In the genomic region with DNA sequence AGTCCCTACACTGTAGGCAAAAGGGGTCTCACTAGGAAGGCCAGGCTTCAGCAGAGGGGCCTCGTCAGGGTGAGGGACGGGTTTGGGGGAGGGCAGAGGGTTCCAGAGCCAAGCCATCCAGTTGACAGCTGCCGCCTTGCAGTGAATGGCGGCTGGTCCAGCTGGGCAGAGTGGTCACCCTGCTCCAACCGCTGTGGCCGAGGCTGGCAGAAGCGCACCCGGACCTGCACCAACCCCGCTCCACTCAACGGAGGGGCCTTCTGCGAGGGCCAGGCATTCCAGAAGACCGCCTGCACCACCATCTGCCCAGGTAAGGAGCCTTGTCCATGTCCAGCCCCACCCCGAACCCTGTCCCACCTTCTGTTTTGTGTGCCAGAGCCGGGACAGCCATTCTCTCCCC, we compare ENCODE assay signal across 20 cellular contexts. TPM values are rescaled to one million over a fixed set of nuclear protein-coding genes. Genes with fewer than 3 reads are reported as not detected.
DNase-seq lines count a peak whose midpoint lies in the region; ATAC-seq and TF ChIP-seq lines count a peak whose summit lies in the region.
"Had no signal": no experiment of that assay in that cellular context is flagged by ENCODE, and none has a peak within 500 bp of the region (broad histone marks: within the 10 kb centered on the region; RNA-seq: fewer than 3 reads in every experiment).

No MANE protein-coding gene starts in this region.

- H3K4ac ChIP-seq in mesenchymal stem cell (ENCODE audit: low read depth in 1 of 2, low read length in 2 of 2): no peak overlapping the region

- peak overlapping the region; percentile 5 for H4K91ac ChIP-seq in mesenchymal stem cell (ENCODE audit: low read length)

- H3K4me3 ChIP-seq in heart right ventricle (no peak overlapping the region), BLaER1 (no peak overlapping the region), mesenchymal stem cell (ENCODE audit: insufficient read depth in 1 of 2, low read depth in 1 of 2, low read length in 2 of 2) (no peak overlapping the region), lower leg skin (ENCODE audit: low read depth, poor library complexity, severe bottlenecking) (no peak overlapping the region)
- H3K4me3 ChIP-seq: BLaER1 treated with 17β-estradiol and CSF1 and Interleukin-3, amounts not matched to agents 10 nM and 100 nM; GM12878; GM23248 had no signal

- no peaks in the 10 kb centered on the region for H3K4me1 Mint-ChIP-seq in osteocyte (ENCODE audit: unreplicated experiment)
- H3K4me1 Mint-ChIP-seq: CD8-positive, alpha-beta memory T cell had no signal

- TF ChIP-seq POLR2A in lower leg skin (IDR thresholded peaks at IDR 0.05): no peak

- no peaks in the 10 kb centered on the region for H3K9me3 Mint-ChIP-seq in osteocyte (ENCODE audit: unreplicated experiment)
- H3K9me3 Mint-ChIP-seq: CD14-positive monocyte; CD4-positive, alpha-beta T cell; CD8-positive, alpha-beta memory T cell had no signal

- no peaks in the 10 kb centered on the region for H3K79me1 ChIP-seq in mesenchymal stem cell (replicated peaks; ENCODE audit: low read length, poor library complexity, severe bottlenecking)

- no peaks in the 10 kb centered on the region for H3K9me3 ChIP-seq in heart right ventricle
- no peaks in the 10 kb centered on the region for H3K9me3 ChIP-seq in BLaER1
- H3K9me3 ChIP-seq in mesenchymal stem cell (ENCODE audit: control insufficient read depth, low read length): no peaks in the 10 kb centered on the region
- H3K9me3 ChIP-seq: BLaER1 treated with 17β-estradiol and CSF1 and Interleukin-3, amounts not matched to agents 10 nM and 100 nM had no signal

- H4K8ac ChIP-seq in mesenchymal stem cell (ENCODE audit: low read length): no peak overlapping the region

- no peak overlapping the region for H2BK15ac ChIP-seq in mesenchymal stem cell (ENCODE audit: low read depth, poor library complexity, severe bottlenecking)

- intact Hi-C loops in Right ventricle myocardium inferior (cut with DNase I) (loop anchor here (5.0 kb wide), 1 partner anchor 385 kb away; no protein-coding TSS in a partner anchor), heart right ventricle (cut with DNase I) (loop anchor here in 6 of 10 donors (5.0 to 10.0 kb wide), 5 partner anchors 80 to 385 kb away; no protein-coding TSS in a partner anchor), lower leg skin (cut with DNase I; ENCODE audit: low total_unique reads) (no loop called here)

- no peak overlapping the region for H2BK12ac ChIP-seq in mesenchymal stem cell (ENCODE audit: low read length in 2 of 2)

- no peaks in the 10 kb centered on the region for H3K27me3 Mint-ChIP-seq in osteocyte (ENCODE audit: unreplicated experiment)
- H3K27me3 Mint-ChIP-seq: CD4-positive, alpha-beta T cell had no signal

- no peaks in the 10 kb centered on the region for H3K27me3 ChIP-seq in heart right ventricle
- no peaks in the 10 kb centered on the region for H3K27me3 ChIP-seq in BLaER1
- H3K27me3 ChIP-seq in mesenchymal stem cell (ENCODE audit: control insufficient read depth in 1 of 2, insufficient read depth in 1 of 2, low read length in 2 of 2): peaks cover 0 to 38% of the 10 kb centered on the region in 2 experiments
- H3K27me3 ChIP-seq: BLaER1 treated with 17β-estradiol and CSF1 and Interleukin-3, amounts not matched to agents 10 nM and 100 nM had no signal

- H3K4me1 ChIP-seq in heart right ventricle (peaks cover 0 to 19% (median 6%) of the 10 kb centered on the region in 9 donors), BLaER1 (peaks cover 64% of the 10 kb centered on the region), mesenchymal stem cell (ENCODE audit: control insufficient read depth, insufficient read depth, low read depth, low read length) (peaks cover under 1% of the 10 kb centered on the region)

- ATAC-seq in Right ventricle myocardium inferior: no peak
- no peak for ATAC-seq in heart right ventricle
- ATAC-seq: GM12878 had no signal

- peak; percentile 52 for DNase-seq in Right ventricle myocardium inferior (ENCODE audit: missing footprints)
- DNase-seq in heart right ventricle: no peak
- DNase-seq in mesenchymal stem cell: no peak
- no peak for DNase-seq in lower leg skin (ENCODE audit: low spot score in 2 of 2)
- no peak for DNase-seq in osteocyte (ENCODE audit: extremely low spot score, unreplicated experiment)
- DNase-seq: CD4-positive, alpha-beta T cell; CD8-positive, alpha-beta memory T cell; DMS 273 treated with DMSO at 0.1 percent for 48 hours; DMS79; EL; GDM1; GM23248; H7; HCEC 1CT had no signal

- H3K23ac ChIP-seq in mesenchymal stem cell (ENCODE audit: low read length in 2 of 2): no peak overlapping the region

- 88 to 91% methylated on average over 14 of the region's 14 CpGs for WGBS in heart right ventricle, 2 donors
- WGBS in mesenchymal stem cell: 89% methylated on average over 14 of the region's 14 CpGs
- 88 to 92% methylated on average over 3 to 14 of the region's 14 CpGs for WGBS in lower leg skin, 2 donors

- H2BK5ac ChIP-seq in mesenchymal stem cell (ENCODE audit: low read depth, low read length, poor library complexity, severe bottlenecking): no peak overlapping the region

- H2BK120ac ChIP-seq in mesenchymal stem cell (ENCODE audit: low read depth, low read length): no peak overlapping the region

- H4K20me1 ChIP-seq in BLaER1: no peaks in the 10 kb centered on the region

- H3K36me3 Mint-ChIP-seq in osteocyte (ENCODE audit: unreplicated experiment): peaks cover 3% of the 10 kb centered on the region
- H3K36me3 Mint-ChIP-seq: CD14-positive monocyte; CD8-positive, alpha-beta memory T cell had no signal

- H3K9ac ChIP-seq in BLaER1 (no peak overlapping the region), mesenchymal stem cell (ENCODE audit: low read length) (no peak overlapping the region)
- H3K9ac ChIP-seq: GM23248 had no signal

- H2AK5ac ChIP-seq in mesenchymal stem cell (ENCODE audit: low read length, severe bottlenecking): no peak overlapping the region

- H2AFZ ChIP-seq in mesenchymal stem cell (ENCODE audit: low read depth, low read length): no peak overlapping the region
- H2AFZ ChIP-seq: GM23248 had no signal

- H3K18ac ChIP-seq in mesenchymal stem cell (ENCODE audit: low read depth in 1 of 2, low read length in 2 of 2): no peak overlapping the region

- H3K36me3 ChIP-seq in heart right ventricle (peaks cover 0 to 99% (median 23%) of the 10 kb centered on the region in 9 donors), BLaER1 (no peaks in the 10 kb centered on the region), mesenchymal stem cell (ENCODE audit: control insufficient read depth in 1 of 2, insufficient read depth in 2 of 2, low read depth in 1 of 2, low read length in 2 of 2) (peaks cover 0 to 9% of the 10 kb centered on the region in 2 experiments)
- H3K36me3 ChIP-seq: BLaER1 treated with 17β-estradiol and CSF1 and Interleukin-3, amounts not matched to agents 10 nM and 100 nM had no signal

- H3K27ac Mint-ChIP-seq in osteocyte (ENCODE audit: unreplicated experiment): no peak overlapping the region
- H3K27ac Mint-ChIP-seq: B cell; CD4-positive, alpha-beta T cell; CD8-positive, alpha-beta memory T cell had no signal

- H3K4me3 Mint-ChIP-seq in osteocyte (ENCODE audit: unreplicated experiment): no peak overlapping the region
- H3K4me3 Mint-ChIP-seq: B cell; CD14-positive monocyte; CD4-positive, alpha-beta T cell; CD8-positive, alpha-beta memory T cell had no signal

- no peak overlapping the region for H3K4me2 ChIP-seq in BLaER1
- no peak overlapping the region for H3K4me2 ChIP-seq in mesenchymal stem cell (ENCODE audit: low read length, poor library complexity, severe bottlenecking)

- TF ChIP-seq CTCF in heart right ventricle (IDR thresholded peaks at IDR 0.05) (no peak), lower leg skin (IDR thresholded peaks at IDR 0.05) (no peak), osteocyte (IDR thresholded peaks at IDR 0.05) (no peak)

- no peak overlapping the region for H3K14ac ChIP-seq in mesenchymal stem cell (ENCODE audit: low read length in 2 of 2)

- H3K27ac ChIP-seq in heart right ventricle (no peak overlapping the region), BLaER1 (peak overlapping the region; percentile 38), mesenchymal stem cell (ENCODE audit: low read length, poor library complexity, severe bottlenecking) (no peak overlapping the region)
- H3K27ac ChIP-seq: 22Rv1, GM23248 had no signal

RNA-seq across cellular contexts. Expression of a gene that starts 31.6 kb away (rescaled TPM):
- total RNA-seq in Right ventricle myocardium inferior (1.8 TPM), heart right ventricle (1 to 10 TPM in 8 of 10 donors, under 1 TPM in 2; 0.89 to 3.5 (median 1.2) TPM), lower leg skin (1 to 10 TPM; 1.1 to 5.7 (median 2.6) TPM), osteocyte (4.1 and 4.4 TPM in 2 replicates)
- polyA plus RNA-seq in heart right ventricle: 1 to 10 TPM; 1.2 to 1.6 TPM
- polyA plus RNA-seq in mesenchymal stem cell (2013, experiment 1 of 2): 2.4 TPM
- 2.1 TPM for polyA plus RNA-seq in mesenchymal stem cell (2013, experiment 2 of 2)
